ENCODE assay signal across 8 cellular contexts in genomic region chr14:82710257-82710841, GRCh38.
DNase-seq lines count a peak whose midpoint lies in the region; ATAC-seq and TF ChIP-seq lines count a peak whose summit lies in the region.

No MANE protein-coding gene starts in this region.

- no peak overlapping the region for H2AFZ ChIP-seq in KMS-11 (ENCODE audit: low read depth)
- H2AFZ ChIP-seq in fibroblast of lung (ENCODE audit: low read length), result no peak overlapping the region
- H2AFZ ChIP-seq in parathyroid adenoma, result no peak overlapping the region

- H3K4me1 ChIP-seq in KMS-11 (ENCODE audit: low read depth, poor library complexity, severe bottlenecking) (no peaks in the 10 kb centered on the region), fibroblast of lung (ENCODE audit: control insufficient read depth, extremely low read depth, insufficient read depth, low read length) (no peaks in the 10 kb centered on the region), parathyroid adenoma (no peaks in the 10 kb centered on the region)

- H3K9me3 ChIP-seq in fibroblast of lung (ENCODE audit: control insufficient read depth, insufficient read depth, low read depth, low read length), result no peaks in the 10 kb centered on the region
- H3K9me3 ChIP-seq in parathyroid adenoma (ENCODE audit: control insufficient read depth, low read length), result no peaks in the 10 kb centered on the region

- H3K4me3 ChIP-seq in KMS-11 (IDR thresholded peaks at IDR 0.05; ENCODE audit: insufficient read depth, low read depth, low read length), result no peak overlapping the region
- no peak overlapping the region for H3K4me3 ChIP-seq in fibroblast of lung (replicated peaks in 1 of 4; ENCODE audit: control extremely low read depth in 1 of 4, insufficient read depth in 1 of 4, low read depth in 3 of 4, low read length in 4 of 4)
- no peak overlapping the region for H3K4me3 ChIP-seq in parathyroid adenoma (ENCODE audit: low read depth, low read length)

- no peak overlapping the region for H3K4me2 ChIP-seq in KMS-11
- no peak overlapping the region for H3K4me2 ChIP-seq in fibroblast of lung (ENCODE audit: extremely low read depth, insufficient read depth, low read length)
- no peak overlapping the region for H3K4me2 ChIP-seq in parathyroid adenoma (ENCODE audit: low read length)

- H3K27ac ChIP-seq in KMS-11 (no peak overlapping the region), fibroblast of lung (ENCODE audit: insufficient read depth, low read length) (no peak overlapping the region), parathyroid adenoma (no peak overlapping the region)

- peak; percentile 78 for TF ChIP-seq CTCF in KMS-11 (conservative IDR thresholded peaks at IDR 0.05; ENCODE audit: low read depth, low read length)
- TF ChIP-seq CTCF in fibroblast of lung (conservative IDR thresholded peaks at IDR 0.05 in 1 of 2, IDR thresholded peaks at IDR 0.05 in 1 of 2; ENCODE audit: low read depth in 1 of 2, low read length in 2 of 2), result peak; percentile 52 to 88
- TF ChIP-seq CTCF in parathyroid adenoma (IDR thresholded peaks at IDR 0.05), result peak; percentile 56

- peak; percentile 70 for DNase-seq in D341Med (ENCODE audit: low spot score)
- peak; percentile 62 for DNase-seq in SW480 (ENCODE audit: low spot score)
- peak; percentile 12 to 75 for DNase-seq in fibroblast of lung (ENCODE audit: low read depth in 2 of 2)
- DNase-seq in GF-D8 (lab: John Stamatoyannopoulos, UW), result no peak
- DNase-seq in NCI-H2227 (lab: John Stamatoyannopoulos, UW; ENCODE audit: unreplicated experiment), result no peak

- ATAC-seq in GM18868 (IDR thresholded peaks at IDR 0.05; ENCODE audit: unreplicated experiment), result peak; percentile 88

- H3K27me3 ChIP-seq in KMS-11 (ENCODE audit: insufficient read depth, low read depth), result no peaks in the 10 kb centered on the region
- no peaks in the 10 kb centered on the region for H3K27me3 ChIP-seq in fibroblast of lung (ENCODE audit: control insufficient read depth, insufficient read depth, low read length)
- no peaks in the 10 kb centered on the region for H3K27me3 ChIP-seq in parathyroid adenoma (ENCODE audit: control insufficient read depth, insufficient read depth, low read length)

- H3K9ac ChIP-seq in KMS-11, result no peak overlapping the region
- no peak overlapping the region for H3K9ac ChIP-seq in fibroblast of lung (ENCODE audit: insufficient read depth, low read length)
- no peak overlapping the region for H3K9ac ChIP-seq in parathyroid adenoma

- H3K79me2 ChIP-seq in KMS-11 (ENCODE audit: insufficient read depth, low read depth) (no peaks in the 10 kb centered on the region), fibroblast of lung (ENCODE audit: control insufficient read depth, insufficient read depth, low read length) (no peaks in the 10 kb centered on the region), parathyroid adenoma (no peaks in the 10 kb centered on the region)

- H3K36me3 ChIP-seq in KMS-11 (ENCODE audit: insufficient read depth), result no peaks in the 10 kb centered on the region
- no peaks in the 10 kb centered on the region for H3K36me3 ChIP-seq in fibroblast of lung (ENCODE audit: control insufficient read depth, insufficient read depth, low read length)
- H3K36me3 ChIP-seq in parathyroid adenoma (ENCODE audit: control insufficient read depth, insufficient read depth, low read length), result no peaks in the 10 kb centered on the region

- H4K20me1 ChIP-seq in KMS-11 (ENCODE audit: insufficient read depth) (no peaks in the 10 kb centered on the region), fibroblast of lung (ENCODE audit: control insufficient read depth, extremely low read depth, insufficient read depth, low read length) (no peaks in the 10 kb centered on the region)

Comparison
In these comparisons a context has a peak if more than half of its experiments do, and no peak if none do; other contexts are left out.
1. DNase-seq: peak in D341Med (single experiment), SW480 (single experiment) and fibroblast of lung (2 of 2); none in GF-D8 (single experiment) and NCI-H2227 (single experiment).
2. Peak in every context shown above with its lines, with median percentiles within 50 percentile points of each other: CTCF ChIP-seq.